Comparison of ENCODE assay signal across 8 cellular contexts in the genomic region with DNA sequence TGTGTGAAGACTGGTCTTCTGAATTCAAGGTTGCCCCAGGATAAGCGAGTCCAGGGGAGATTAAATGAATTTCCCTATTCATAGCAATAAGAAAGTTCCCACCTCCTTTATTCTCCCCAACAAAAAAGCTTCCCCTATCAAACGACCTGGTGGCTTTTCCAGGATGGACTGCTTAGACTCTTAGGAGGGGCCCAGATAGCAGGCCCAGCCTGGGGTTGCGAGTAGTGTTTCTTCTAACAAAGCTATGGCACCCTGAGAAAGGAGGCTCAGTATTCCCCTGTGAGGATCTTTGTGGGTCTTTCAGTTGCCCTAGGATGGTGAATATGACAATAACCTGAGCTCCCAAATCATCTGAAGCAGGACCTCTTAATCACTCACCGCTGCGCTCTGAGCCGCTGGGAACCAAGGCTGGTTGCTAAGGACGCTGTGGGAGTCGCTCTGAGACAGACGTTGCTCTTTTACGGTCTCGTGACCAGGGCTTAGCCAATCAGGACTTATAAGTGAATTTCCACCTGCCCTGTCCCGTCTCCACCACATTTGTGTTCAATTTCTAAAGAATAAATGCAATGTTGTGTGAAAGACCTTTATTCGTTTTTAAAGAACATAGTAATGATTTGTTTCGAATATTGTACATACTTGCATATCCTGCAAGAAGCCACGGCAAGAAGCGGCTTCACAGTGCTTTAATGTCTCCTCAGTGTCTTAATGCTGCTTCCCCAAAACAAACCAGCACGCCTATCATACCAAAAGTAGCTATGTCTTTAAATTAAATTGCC. TPM values are rescaled to one million over a fixed set of nuclear protein-coding genes. Genes with fewer than 3 reads are reported as not detected.
DNase-seq lines count a peak whose midpoint lies in the region; ATAC-seq and TF ChIP-seq lines count a peak whose summit lies in the region.

A gene (minus strand): TSS at position 423 of the 776 bp plus-strand sequence. CDS start 59,319 bp downstream, outside the sequence.

- H3K4me1 Mint-ChIP-seq in Caco-2 (ENCODE audit: low read depth, unreplicated experiment) (no peaks in the 10 kb centered on the region), progenitor cell of endocrine pancreas (ENCODE audit: low read depth) (peaks cover 1% of the 10 kb centered on the region), type B pancreatic cell (ENCODE audit: unreplicated experiment) (no peaks in the 10 kb centered on the region)

- intact Hi-C loops in Caco-2 (cut with micrococcal nuclease; ENCODE audit: unreplicated experiment): no loop called here
- intact Hi-C loops in left ventricle myocardium superior (cut with micrococcal nuclease): no loop called here

- DNase-seq in Caco-2 (peak; percentile 43 to 51), LoVo (ENCODE audit: low spot score) (peak; percentile 89), T-helper 1 cell (peak; percentile 51 to 75 (median 65)), anterior cingulate cortex (lab: John Stamatoyannopoulos, UW) (peak in 53 of 58 donors; percentile 2 to 86 (median 56)), left ventricle myocardium superior (peak; percentile 69), progenitor cell of endocrine pancreas (ENCODE audit: low spot score, unreplicated experiment) (peak; percentile 50), type B pancreatic cell (ENCODE audit: extremely low spot score, unreplicated experiment) (peak; percentile 73)

- TF ChIP-seq CTCF in Caco-2 (IDR thresholded peaks at IDR 0.05; ENCODE audit: insufficient read depth in 1 of 2, low read depth in 1 of 2, low read length in 1 of 2, severe bottlenecking in 1 of 2, unreplicated experiment in 1 of 2): no peak
- no peak for TF ChIP-seq CTCF in progenitor cell of endocrine pancreas (IDR thresholded peaks at IDR 0.05; ENCODE audit: unreplicated experiment)
- no peak for TF ChIP-seq CTCF in type B pancreatic cell (conservative IDR thresholded peaks at IDR 0.05)

- POLR2A ChIA-PET in Caco-2 (lab: Charles Lee): no interaction called here

- peak within 1 kb of the TSS; percentile 37 for H3K4me3 ChIP-seq in Caco-2 (ENCODE audit: low read depth, low read length)

- peak; percentile 100 for ATAC-seq in GM21619 (IDR thresholded peaks at IDR 0.05; ENCODE audit: unreplicated experiment)
- ATAC-seq in left ventricle myocardium superior: peak; percentile 100

- H3K27ac Mint-ChIP-seq in Caco-2 (ENCODE audit: unreplicated experiment) (no peak within 1 kb of the TSS), progenitor cell of endocrine pancreas (peak within 1 kb of the TSS; percentile 38), type B pancreatic cell (peak within 1 kb of the TSS; percentile 71)

- no peaks in the 10 kb centered on the region for H3K27me3 ChIP-seq in Caco-2 (replicated peaks; ENCODE audit: control insufficient read depth, insufficient read depth, low read length)

- H3K9me3 Mint-ChIP-seq in Caco-2 (ENCODE audit: unreplicated experiment) (no peaks in the 10 kb centered on the region), progenitor cell of endocrine pancreas (ENCODE audit: low read depth) (no peaks in the 10 kb centered on the region), type B pancreatic cell (no peaks in the 10 kb centered on the region)

- no peaks in the 10 kb centered on the region for H3K36me3 Mint-ChIP-seq in Caco-2 (ENCODE audit: insufficient read depth, unreplicated experiment)
- no peaks in the 10 kb centered on the region for H3K36me3 Mint-ChIP-seq in progenitor cell of endocrine pancreas (ENCODE audit: insufficient read depth)
- H3K36me3 Mint-ChIP-seq in type B pancreatic cell: no peaks in the 10 kb centered on the region

- no peaks in the 10 kb centered on the region for H3K9me3 ChIP-seq in Caco-2

- CTCF ChIA-PET in Caco-2 (lab: Charles Lee): no interaction called here

- no peaks in the 10 kb centered on the region for H3K36me3 ChIP-seq in Caco-2 (ENCODE audit: control insufficient read depth, insufficient read depth, low read length)

- H3K27me3 Mint-ChIP-seq in Caco-2 (ENCODE audit: insufficient read depth, unreplicated experiment): no peaks in the 10 kb centered on the region
- H3K27me3 Mint-ChIP-seq in progenitor cell of endocrine pancreas: no peaks in the 10 kb centered on the region
- H3K27me3 Mint-ChIP-seq in type B pancreatic cell: no peaks in the 10 kb centered on the region

- BruUV-seq in Caco-2 (replicated peaks; lab: Mats Ljungman, UMichigan): no TSS peak

- H3K4me1 ChIP-seq in Caco-2: no peaks in the 10 kb centered on the region

- H3K4me3 Mint-ChIP-seq in Caco-2 (ENCODE audit: unreplicated experiment) (peak within 1 kb of the TSS; percentile 64), progenitor cell of endocrine pancreas (ENCODE audit: low read depth) (peak within 1 kb of the TSS; percentile 90), type B pancreatic cell (peak within 1 kb of the TSS; percentile 91)

RNA-seq across cellular contexts. Expression of the gene that starts here (rescaled TPM):
- total RNA-seq in Caco-2 (2022) (0.34 and 0.91 TPM in 2 replicates), left ventricle myocardium superior (2.9 TPM), progenitor cell of endocrine pancreas (7.1 and 8.4 TPM in 2 replicates), type B pancreatic cell (ENCODE audit: low replicate concordance) (2.4 and 6.9 TPM in 2 replicates)

Comparison
In these comparisons a context has a peak if more than half of its experiments do, and no peak if none do; other contexts are left out.
1. Peak in every context shown above with its lines: DNase-seq, ATAC-seq and H3K4me3 ChIP-seq.
2. Peak in DNase-seq and H3K4me3 ChIP-seq in Caco-2; RNA of the gene not detected or under 1 TPM.